ENCODE assay signal across 8 cellular contexts in genomic region chr20:2103454-2104153, GRCh38. TPM values are rescaled to one million over a fixed set of nuclear protein-coding genes. Genes with fewer than 3 reads are reported as not detected.
A peak's percentile ranks its signal among the peaks of the same experiment; 100 is the strongest.
DNase-seq lines count a peak whose midpoint lies in the region; ATAC-seq, FAIRE-seq and TF ChIP-seq lines count a peak whose summit lies in the region.

No MANE protein-coding gene starts in this region.

- H3K4me3 Mint-ChIP-seq in activated naive CD4-positive, alpha-beta T cell treated with anti-CD3 and anti-CD28 coated beads, Interleukin-2, amount 10 ng/mL, durations not matched to agents 7 days and 5 days, result peak overlapping the region; percentile 95
- H3K4me3 Mint-ChIP-seq in activated naive CD8-positive, alpha-beta T cell treated with anti-CD3 and anti-CD28 coated beads, Interleukin-2, amount 50 U/mL, for 24 hours, result peak overlapping the region; percentile 88
- peak overlapping the region; percentile 98 for H3K4me3 Mint-ChIP-seq in type B pancreatic cell

- no peaks in the 10 kb centered on the region for H3K9me3 Mint-ChIP-seq in activated naive CD4-positive, alpha-beta T cell treated with anti-CD3 and anti-CD28 coated beads, Interleukin-2, amount 10 ng/mL, durations not matched to agents 7 days and 5 days
- H3K9me3 Mint-ChIP-seq in activated naive CD8-positive, alpha-beta T cell treated with anti-CD3 and anti-CD28 coated beads, Interleukin-2, amount 50 U/mL, for 24 hours, result no peaks in the 10 kb centered on the region
- no peaks in the 10 kb centered on the region for H3K9me3 Mint-ChIP-seq in type B pancreatic cell

- intact Hi-C loops in left lung (cut with DNase I), result no loop called here

- no peak for DNase-seq in activated naive CD4-positive, alpha-beta T cell treated with anti-CD3 and anti-CD28 coated beads, Interleukin-2, amount 10 ng/mL, durations not matched to agents 7 days and 5 days
- DNase-seq in activated naive CD4-positive, alpha-beta T cell treated with Interleukin-2 at 50 U/mL for 16 hours, result no peak
- no peak for DNase-seq in activated naive CD8-positive, alpha-beta T cell treated with anti-CD3 and anti-CD28 coated beads, Interleukin-2, amount 50 U/mL, for 24 hours
- DNase-seq in left lung, result no peak
- DNase-seq in type B pancreatic cell (ENCODE audit: extremely low spot score, unreplicated experiment), result no peak
- no peak for DNase-seq in NCI-H1436 (lab: John Stamatoyannopoulos, UW)
- no peak for DNase-seq in cortex of kidney (lab: John Stamatoyannopoulos, UW)
- DNase-seq in RCC 7860 (ENCODE audit: low spot score), result no peak

- H3K9me3 ChIP-seq in left lung, result no peaks in the 10 kb centered on the region

- no peaks in the 10 kb centered on the region for H3K36me3 ChIP-seq in left lung

- FAIRE-seq in RCC 7860 (lab: Jason Lieb, UNC), result no peak

- H3K27ac ChIP-seq in left lung, result peak overlapping the region; percentile 99 to 100

- H3K4me1 ChIP-seq in left lung, result peaks cover 10 to 57% of the 10 kb centered on the region in 2 donors

- H3K27me3 Mint-ChIP-seq in activated naive CD4-positive, alpha-beta T cell treated with anti-CD3 and anti-CD28 coated beads, Interleukin-2, amount 10 ng/mL, durations not matched to agents 7 days and 5 days, result peaks cover 4% of the 10 kb centered on the region
- H3K27me3 Mint-ChIP-seq in activated naive CD8-positive, alpha-beta T cell treated with anti-CD3 and anti-CD28 coated beads, Interleukin-2, amount 50 U/mL, for 24 hours, result no peaks in the 10 kb centered on the region
- peaks cover 3% of the 10 kb centered on the region for H3K27me3 Mint-ChIP-seq in type B pancreatic cell

- H3K27me3 ChIP-seq in left lung, result no peaks in the 10 kb centered on the region

- no peak for ATAC-seq in activated naive CD8-positive, alpha-beta T cell treated with anti-CD3 and anti-CD28 coated beads, Interleukin-2, amount 50 U/mL, for 24 hours
- ATAC-seq in left lung, result peak; percentile 13

- TF ChIP-seq CTCF in left lung (IDR thresholded peaks at IDR 0.05) (no peak), type B pancreatic cell (conservative IDR thresholded peaks at IDR 0.05) (no peak)

- H3K4me3 ChIP-seq in left lung, result peak overlapping the region; percentile 68 to 82

- peak overlapping the region; percentile 91 for H3K27ac Mint-ChIP-seq in activated naive CD4-positive, alpha-beta T cell treated with anti-CD3 and anti-CD28 coated beads, Interleukin-2, amount 10 ng/mL, durations not matched to agents 7 days and 5 days
- H3K27ac Mint-ChIP-seq in activated naive CD8-positive, alpha-beta T cell treated with anti-CD3 and anti-CD28 coated beads, Interleukin-2, amount 50 U/mL, for 24 hours, result peak overlapping the region; percentile 71
- peak overlapping the region; percentile 93 for H3K27ac Mint-ChIP-seq in type B pancreatic cell

- CTCF ChIA-PET in activated naive CD4-positive, alpha-beta T cell treated with anti-CD3 and anti-CD28 coated beads, Interleukin-2, amount 10 ng/mL, durations not matched to agents 7 days and 5 days (lab: Charles Lee), result interaction anchor here (1.0 to 1.7 kb wide), 3 partner anchors 10 to 58 kb away, joined by 3 to 8 read pairs (median 6); no protein-coding TSS in a partner anchor

- H3K4me1 Mint-ChIP-seq in activated naive CD4-positive, alpha-beta T cell treated with anti-CD3 and anti-CD28 coated beads, Interleukin-2, amount 10 ng/mL, durations not matched to agents 7 days and 5 days, result peaks cover 50% of the 10 kb centered on the region
- H3K4me1 Mint-ChIP-seq in activated naive CD8-positive, alpha-beta T cell treated with anti-CD3 and anti-CD28 coated beads, Interleukin-2, amount 50 U/mL, for 24 hours, result peaks cover 55% of the 10 kb centered on the region
- H3K4me1 Mint-ChIP-seq in type B pancreatic cell (ENCODE audit: unreplicated experiment), result peaks cover 36% of the 10 kb centered on the region

- peaks cover 28% of the 10 kb centered on the region for H3K36me3 Mint-ChIP-seq in activated naive CD4-positive, alpha-beta T cell treated with anti-CD3 and anti-CD28 coated beads, Interleukin-2, amount 10 ng/mL, durations not matched to agents 7 days and 5 days
- H3K36me3 Mint-ChIP-seq in activated naive CD8-positive, alpha-beta T cell treated with anti-CD3 and anti-CD28 coated beads, Interleukin-2, amount 50 U/mL, for 24 hours (ENCODE audit: low read depth), result peaks cover 36% of the 10 kb centered on the region
- peaks cover 13% of the 10 kb centered on the region for H3K36me3 Mint-ChIP-seq in type B pancreatic cell

RNA-seq across cellular contexts. Expression of gene STK35, which starts 2.0 kb away (rescaled TPM):
- 10 to 100 TPM; 15.8 to 17.2 TPM for total RNA-seq in left lung
- total RNA-seq in type B pancreatic cell (ENCODE audit: low replicate concordance), result 28.3 and 28.9 TPM in 2 replicates
